ENCODE assay signal across 15 cellular contexts in genomic region chr1:61085191-61086086, GRCh38. TPM values are rescaled to one million over a fixed set of nuclear protein-coding genes. Genes with fewer than 3 reads are reported as not detected.
DNase-seq lines count a peak whose midpoint lies in the region; ATAC-seq, FAIRE-seq and TF ChIP-seq lines count a peak whose summit lies in the region.
"Had no signal": no experiment of that assay in that cellular context is flagged by ENCODE, and none has a peak within 500 bp of the region (broad histone marks: within the 10 kb centered on the region; RNA-seq: fewer than 3 reads in every experiment).

No MANE protein-coding gene starts in this region.

- no peak for ATAC-seq in GM18909 (IDR thresholded peaks at IDR 0.05; ENCODE audit: poor library complexity, unreplicated experiment)

- FAIRE-seq in kidney (lab: Jason Lieb, UNC) = peak; percentile 55

- H3K4me1 ChIP-seq in HEK293 (ENCODE audit: control insufficient read depth, insufficient read depth, low read length) = peaks cover 9% of the 10 kb centered on the region
- H3K4me1 ChIP-seq in kidney (ENCODE audit: control insufficient read depth in 1 of 2, insufficient read depth in 1 of 2, low read depth in 1 of 2, low read length in 2 of 2) = peaks cover 4 to 9% of the 10 kb centered on the region in 2 donors
- H3K4me1 ChIP-seq in spleen = peaks cover 8 to 80% (median 32%) of the 10 kb centered on the region in 6 donors
- H3K4me1 ChIP-seq in effector memory CD4-positive, alpha-beta T cell (ENCODE audit: control insufficient read depth, insufficient read depth, low read length, poor library complexity, severe bottlenecking) = peaks cover 10% of the 10 kb centered on the region

- peaks cover 23% of the 10 kb centered on the region for H3K36me3 Mint-ChIP-seq in MCF 10A (ENCODE audit: insufficient read depth, unreplicated experiment)

- H3K36me3 ChIP-seq in HEK293 (ENCODE audit: control insufficient read depth in 2 of 2, insufficient read depth in 1 of 2, low read length in 2 of 2) = peaks cover 0 to 17% of the 10 kb centered on the region in 2 experiments; a peak in 1 of 3 replicates
- H3K36me3 ChIP-seq in kidney (ENCODE audit: control insufficient read depth in 1 of 2, insufficient read depth in 2 of 2, low read length in 2 of 2) = peaks cover 4 to 5% of the 10 kb centered on the region in 2 donors
- peaks cover 0 to 13% (median 3%) of the 10 kb centered on the region in 6 donors for H3K36me3 ChIP-seq in spleen
- H3K36me3 ChIP-seq in effector memory CD4-positive, alpha-beta T cell (ENCODE audit: control insufficient read depth, insufficient read depth, low read length) = no peaks in the 10 kb centered on the region

- no peaks in the 10 kb centered on the region for H3K9me3 Mint-ChIP-seq in MCF 10A (ENCODE audit: unreplicated experiment)
- H3K9me3 Mint-ChIP-seq: nephron progenitor cell; stimulated activated naive CD8-positive, alpha-beta T cell treated with anti-CD3 and anti-CD28 coated beads, Interleukin-15, Interleukin-2, amounts not matched to agents 100 ng/mL and 50 ng/mL, for 24 hours had no signal

- no peak for TF ChIP-seq CTCF in HEK293 (tag by site-specific recombination; IDR thresholded peaks at IDR 0.05)
- TF ChIP-seq CTCF in MCF 10A (IDR thresholded peaks at IDR 0.05; ENCODE audit: unreplicated experiment) = no peak
- no peak for TF ChIP-seq CTCF in kidney (IDR thresholded peaks at IDR 0.05; ENCODE audit: borderline replicate concordance, extremely low read depth, insufficient read depth)
- TF ChIP-seq CTCF in spleen (IDR thresholded peaks at IDR 0.05 in 8 of 11, conservative IDR thresholded peaks at IDR 0.05 in 3 of 11) = no peak

- H3K9ac ChIP-seq in kidney (ENCODE audit: low read length in 2 of 2) = no peak overlapping the region
- H3K9ac ChIP-seq: KMS-11 had no signal

- H3K27ac ChIP-seq in HEK293 (ENCODE audit: extremely low read depth, low read depth, low read length) (no peak overlapping the region), kidney (ENCODE audit: low read depth in 2 of 2, low read length in 2 of 2) (peak overlapping the region in 1 of 2 donors; percentile 34), spleen (peak overlapping the region in 6 of 8 donors; percentile 31 to 92 (median 90))
- no peak overlapping the region for H3K27ac ChIP-seq in effector memory CD4-positive, alpha-beta T cell (ENCODE audit: insufficient read depth, low read length, poor library complexity, severe bottlenecking)
- H3K27ac ChIP-seq: KMS-11 had no signal

- H3K4me3 ChIP-seq in HEK293 (ENCODE audit: low read depth, low read length) = no peak overlapping the region
- H3K4me3 ChIP-seq in kidney (ENCODE audit: low read length in 2 of 2) = peak overlapping the region in 1 of 2 donors; percentile 82
- H3K4me3 ChIP-seq in spleen = peak overlapping the region in 1 of 8 donors; percentile 76
- H3K4me3 ChIP-seq in effector memory CD4-positive, alpha-beta T cell (ENCODE audit: insufficient read depth, low read depth, low read length, poor library complexity, severe bottlenecking) = no peak overlapping the region

- peak overlapping the region; percentile 88 for H3K4me3 Mint-ChIP-seq in MCF 10A (ENCODE audit: unreplicated experiment)
- H3K4me3 Mint-ChIP-seq: nephron progenitor cell; stimulated activated naive CD8-positive, alpha-beta T cell treated with anti-CD3 and anti-CD28 coated beads, Interleukin-15, Interleukin-2, amounts not matched to agents 100 ng/mL and 50 ng/mL, for 24 hours had no signal

- peaks cover 15% of the 10 kb centered on the region for H3K4me1 Mint-ChIP-seq in MCF 10A (ENCODE audit: insufficient read depth, unreplicated experiment)

- peak overlapping the region; percentile 96 for H3K27ac Mint-ChIP-seq in MCF 10A (ENCODE audit: low read depth, unreplicated experiment)
- H3K27ac Mint-ChIP-seq: nephron progenitor cell; stimulated activated naive CD8-positive, alpha-beta T cell treated with anti-CD3 and anti-CD28 coated beads, Interleukin-15, Interleukin-2, amounts not matched to agents 100 ng/mL and 50 ng/mL, for 24 hours had no signal

- POLR2A ChIA-PET in HEK293 (lab: Yijun Ruan, JAX) (no interaction called here), MCF 10A (lab: Yijun Ruan, JAX) (interaction anchor here (0.8 to 3.4 kb wide), 20 partner anchors 8 to 657 kb away, joined by 3 to 56 read pairs (median 4); no protein-coding TSS in a partner anchor)

- WGBS in spleen, 5 donors = 51 to 75% (median 69%) methylated on average over 4 of the region's 4 CpGs

- intact Hi-C loops in MCF 10A (cut with micrococcal nuclease) = loop anchor here (10.0 kb wide), 1 partner anchor 139 kb away; no protein-coding TSS in a partner anchor
- intact Hi-C loops in kidney (cut with DNase I) = no loop called here
- intact Hi-C loops in spleen (cut with DNase I; ENCODE audit: low total_unique reads) = no loop called here

- DNase-seq in MCF 10A (ENCODE audit: unreplicated experiment) (peak; percentile 9), kidney (no peak), spleen (no peak), amygdala (lab: John Stamatoyannopoulos, UW) (no peak), NCI-H510A treated with DMSO at 0.1 percent for 48 hours (lab: John Stamatoyannopoulos, UW) (no peak)
- DNase-seq in effector memory CD4-positive, alpha-beta T cell = no peak
- DNase-seq: CD4-positive, alpha-beta memory T cell; NCI-H226; nephron progenitor cell; stimulated activated CD4-positive, alpha-beta T cell treated with anti-CD3 and anti-CD28 coated beads, Interleukin-2, amount 100 ng/mL, for 24 hours had no signal

- no peaks in the 10 kb centered on the region for H3K27me3 Mint-ChIP-seq in MCF 10A (ENCODE audit: insufficient read depth, unreplicated experiment)

- CTCF ChIA-PET in HEK293 (lab: Yijun Ruan, JAX) (interaction anchor here (1.0 to 2.1 kb wide), 4 partner anchors 13 to 368 kb away, joined by 3 to 8 read pairs (median 5); no protein-coding TSS in a partner anchor), MCF 10A (lab: Yijun Ruan, JAX) (interaction anchor here (0.6 to 2.8 kb wide), 7 partner anchors 28 to 659 kb away, joined by 3 to 12 read pairs (median 4); no protein-coding TSS in a partner anchor)

- no TSS peak for BruUV-seq in MCF 10A (replicated peaks; lab: Mats Ljungman, UMichigan)

- peaks cover 0 to 42% (median 22%) of the 10 kb centered on the region in 7 donors for H3K27me3 ChIP-seq in spleen (replicated peaks in 1 of 7)
- no peaks in the 10 kb centered on the region for H3K27me3 ChIP-seq in effector memory CD4-positive, alpha-beta T cell (replicated peaks; ENCODE audit: control insufficient read depth, insufficient read depth, low read length, poor library complexity, severe bottlenecking)

- H3K9me3 ChIP-seq in HEK293 (ENCODE audit: control insufficient read depth, insufficient read depth, low read depth, low read length) = no peaks in the 10 kb centered on the region
- no peaks in the 10 kb centered on the region for H3K9me3 ChIP-seq in kidney (ENCODE audit: control insufficient read depth in 1 of 2, low read length in 2 of 2)
- no peaks in the 10 kb centered on the region for H3K9me3 ChIP-seq in spleen
- no peaks in the 10 kb centered on the region for H3K9me3 ChIP-seq in effector memory CD4-positive, alpha-beta T cell (ENCODE audit: control insufficient read depth, low read length)
- H3K9me3 ChIP-seq: HAP-1 had no signal

- TF ChIP-seq POLR2A in spleen (IDR thresholded peaks at IDR 0.05) = no peak

TF ChIP-seq in HEK293, 187 proteins besides CTCF, POLR2A, EP300 and RAD21 (continues in another document):
- TF ChIP-seq ZNF362 (tag by site-specific recombination; IDR thresholded peaks at IDR 0.05) (no peak; the same call in 1 of the 2 replicates), FEZF1 (tag by site-specific recombination; IDR thresholded peaks at IDR 0.05) (0 out of 2 replicates have a peak, but pooled peaks have one; percentile 9), KLF9 (tag by site-specific recombination; IDR thresholded peaks at IDR 0.05; ENCODE audit: low read depth) (no peak), PRDM6 (tag by site-specific recombination; IDR thresholded peaks at IDR 0.05) (peak; percentile 96), MZF1 (tag by site-specific recombination; IDR thresholded peaks at IDR 0.05; ENCODE audit: borderline replicate concordance) (no peak)

RNA-seq across cellular contexts. Expression of gene NFIA, which starts 3.1 kb away (rescaled TPM):
- total RNA-seq in MCF 10A (2022) (47.4 and 54.8 TPM in 2 replicates), kidney (87.5 TPM), spleen (10 to 100 TPM; 33.2 to 76.8 (median 40.1) TPM)
- polyA plus RNA-seq in kidney (ENCODE audit: insufficient read depth, low read depth, low replicate concordance) (4.8 TPM), spleen (1 to 10 TPM; 3.1 to 3.7 (median 3.1) TPM)

Comparison
In these comparisons a context has a peak if more than half of its experiments do, and no peak if none do; other contexts are left out.
1. H3K27ac ChIP-seq: peak in spleen (6 of 8); none in HEK293 (single experiment) and effector memory CD4-positive, alpha-beta T cell (single experiment).